Comparison of ENCODE assay signal across 12 cellular contexts in genomic region chr4:74108457-74109115, GRCh38. TPM values are rescaled to one million over a fixed set of nuclear protein-coding genes. Genes with fewer than 3 reads are reported as not detected.
DNase-seq lines count a peak whose midpoint lies in the region; TF ChIP-seq lines count a peak whose summit lies in the region.
"Had no signal": no experiment of that assay in that cellular context is flagged by ENCODE, and none has a peak within 500 bp of the region (broad histone marks: within the 10 kb centered on the region; RNA-seq: fewer than 3 reads in every experiment).

No MANE protein-coding gene starts in this region.

- no peaks in the 10 kb centered on the region for H3K79me2 ChIP-seq in PC-9 (ENCODE audit: low read depth)

- peak overlapping the region; percentile 6 for H2BK15ac ChIP-seq in mesenchymal stem cell (ENCODE audit: low read depth, poor library complexity, severe bottlenecking)

- H3K4me1 ChIP-seq in PC-9 (replicated peaks; ENCODE audit: insufficient read depth) = peaks cover 27% of the 10 kb centered on the region
- H3K4me1 ChIP-seq in colonic mucosa = no peaks in the 10 kb centered on the region
- peaks cover 6% of the 10 kb centered on the region for H3K4me1 ChIP-seq in mesenchymal stem cell (ENCODE audit: control insufficient read depth, insufficient read depth, low read depth, low read length)
- H3K4me1 ChIP-seq in stomach = peaks cover 11 to 66% (median 19%) of the 10 kb centered on the region in 4 donors

- H3K14ac ChIP-seq in mesenchymal stem cell (ENCODE audit: low read length in 2 of 2) = no peak overlapping the region

- POLR2A ChIA-PET in PC-9 (lab: Charles Lee; ENCODE audit: unreplicated experiment) = interaction anchor here (0.7 kb wide), 1 partner anchor 11 kb away, joined by 4 read pairs; no protein-coding TSS in a partner anchor

- H4K8ac ChIP-seq in mesenchymal stem cell (ENCODE audit: low read length) = no peak overlapping the region

- H2AK5ac ChIP-seq in mesenchymal stem cell (ENCODE audit: low read length, severe bottlenecking) = peak overlapping the region; percentile 88

- H3K36me3 ChIP-seq in PC-9 (ENCODE audit: low read depth) (no peaks in the 10 kb centered on the region), colonic mucosa (no peaks in the 10 kb centered on the region), mesenchymal stem cell (ENCODE audit: control insufficient read depth in 1 of 2, insufficient read depth in 2 of 2, low read depth in 1 of 2, low read length in 2 of 2) (no peaks in the 10 kb centered on the region), stomach (no peaks in the 10 kb centered on the region)

- peak overlapping the region; percentile 74 to 92 for H3K18ac ChIP-seq in mesenchymal stem cell (ENCODE audit: low read depth in 1 of 2, low read length in 2 of 2)

- peak overlapping the region; percentile 98 for H2BK5ac ChIP-seq in mesenchymal stem cell (ENCODE audit: low read depth, low read length, poor library complexity, severe bottlenecking)

- H3K4ac ChIP-seq in mesenchymal stem cell (ENCODE audit: low read depth in 1 of 2, low read length in 2 of 2) = no peak overlapping the region

- H4K20me1 ChIP-seq in PC-9 (ENCODE audit: insufficient read depth) = no peaks in the 10 kb centered on the region

- BruUV-seq in PC-9 (replicated peaks; lab: Mats Ljungman, UMichigan) = no TSS peak

- no peak overlapping the region for H3K23ac ChIP-seq in mesenchymal stem cell (ENCODE audit: low read length in 2 of 2)

- no peak for TF ChIP-seq CTCF in PC-9 (conservative IDR thresholded peaks at IDR 0.05)
- no peak for TF ChIP-seq CTCF in colonic mucosa (IDR thresholded peaks at IDR 0.05)
- TF ChIP-seq CTCF in stomach (IDR thresholded peaks at IDR 0.05) = no peak

- TF ChIP-seq EP300 in stomach (IDR thresholded peaks at IDR 0.05) = no peak

- CTCF ChIA-PET in PC-9 (lab: Charles Lee) = no interaction called here

- H3K4me2 ChIP-seq in PC-9 (peak overlapping the region; percentile 2; the same call in 1 of the 2 replicates), mesenchymal stem cell (ENCODE audit: low read length, poor library complexity, severe bottlenecking) (no peak overlapping the region)

- peak overlapping the region; percentile 90 for H3K27ac ChIP-seq in PC-9
- peak overlapping the region; percentile 45 for H3K27ac ChIP-seq in colonic mucosa
- peak overlapping the region; percentile 100 for H3K27ac ChIP-seq in mesenchymal stem cell (ENCODE audit: low read length, poor library complexity, severe bottlenecking)
- H3K27ac ChIP-seq in stomach = peak overlapping the region in 3 of 5 donors; percentile 40 to 73 (median 56)

- no peak overlapping the region for H4K91ac ChIP-seq in mesenchymal stem cell (ENCODE audit: low read length)

- H3K79me1 ChIP-seq in mesenchymal stem cell (replicated peaks; ENCODE audit: low read length, poor library complexity, severe bottlenecking) = no peaks in the 10 kb centered on the region

- H3F3A ChIP-seq in PC-9 (ENCODE audit: insufficient read depth, low read depth) = peaks cover 23% of the 10 kb centered on the region

- H3K9ac ChIP-seq in colonic mucosa (ENCODE audit: low read depth in 2 of 2, low read length in 2 of 2) = no peak overlapping the region
- H3K9ac ChIP-seq in mesenchymal stem cell (ENCODE audit: low read length) = peak overlapping the region; percentile 85

- no peaks in the 10 kb centered on the region for H3K9me3 ChIP-seq in PC-9 (ENCODE audit: insufficient read depth, low read depth)
- H3K9me3 ChIP-seq in colonic mucosa = no peaks in the 10 kb centered on the region
- no peaks in the 10 kb centered on the region for H3K9me3 ChIP-seq in mesenchymal stem cell (ENCODE audit: control insufficient read depth, low read length)
- H3K9me3 ChIP-seq in stomach = no peaks in the 10 kb centered on the region

- H2BK120ac ChIP-seq in mesenchymal stem cell (ENCODE audit: low read depth, low read length) = no peak overlapping the region

- H2AFZ ChIP-seq in PC-9 = no peak overlapping the region
- no peak overlapping the region for H2AFZ ChIP-seq in mesenchymal stem cell (ENCODE audit: low read depth, low read length)

- H3K4me3 ChIP-seq in PC-9 = no peak overlapping the region
- H3K4me3 ChIP-seq in colonic mucosa = no peak overlapping the region
- no peak overlapping the region for H3K4me3 ChIP-seq in mesenchymal stem cell (ENCODE audit: insufficient read depth in 1 of 2, low read depth in 1 of 2, low read length in 2 of 2)
- no peak overlapping the region for H3K4me3 ChIP-seq in stomach

- WGBS in mesenchymal stem cell = no CpG with 5 or more reads among the region's 1 CpG
- 91 to 100% (median 98%) methylated on average over 1 of the region's 1 CpG for WGBS in stomach, 5 donors

- TF ChIP-seq POLR2A in stomach (IDR thresholded peaks at IDR 0.05) = no peak

- intact Hi-C loops in PC-9 (cut with micrococcal nuclease; ENCODE audit: unreplicated experiment) (loop anchor here (5.0 kb wide), 1 partner anchor 381 kb away; no protein-coding TSS in a partner anchor), colonic mucosa (cut with DNase I) (no loop called here), stomach (cut with DNase I; ENCODE audit: low total_unique reads) (no loop called here)

- no peaks in the 10 kb centered on the region for H3K9me2 ChIP-seq in PC-9 (ENCODE audit: insufficient read depth)

- H3K27me3 ChIP-seq in PC-9 (ENCODE audit: insufficient read depth, low read depth) (no peaks in the 10 kb centered on the region), colonic mucosa (no peaks in the 10 kb centered on the region), mesenchymal stem cell (ENCODE audit: control insufficient read depth in 1 of 2, insufficient read depth in 1 of 2, low read length in 2 of 2) (no peaks in the 10 kb centered on the region), stomach (no peaks in the 10 kb centered on the region)

- DNase-seq in PC-9 = no peak
- no peak for DNase-seq in colonic mucosa
- no peak for DNase-seq in mesenchymal stem cell
- DNase-seq in stomach = no peak
- DNase-seq in COR-L47 (lab: John Stamatoyannopoulos, UW) = no peak
- DNase-seq in stimulated activated CD4-positive, alpha-beta T cell treated with anti-CD3 and anti-CD28 coated beads, Interleukin-4, amount 100 ng/mL, for 24 hours = no peak
- DNase-seq in activated T-cell treated with anti-CD3 and anti-CD28 coated beads, Interleukin-2, amount 50 U/mL, for 1 hour = no peak
- DNase-seq: activated CD4-positive, alpha-beta T cell treated with anti-CD3 and anti-CD28 coated beads, Interleukin-2, amount 50 U/mL, for 1 hour; CD4-positive, alpha-beta T cell; NCI-H1930; stimulated activated naive B cell treated with anti-CD40 and anti-IgM and Interleukin-4, amounts not matched to agents 10 μg/mL and 1 μg/mL and 100 μg/mL, for 72 hours had no signal

- H2BK12ac ChIP-seq in mesenchymal stem cell (ENCODE audit: low read length in 2 of 2) = peak overlapping the region in 1 of 2 experiments; percentile 85

RNA-seq across cellular contexts. Expression of gene CXCL2, which starts 9.6 kb away (rescaled TPM):
- total RNA-seq in PC-9 (2021) (1.6 and 1.7 TPM in 2 replicates), colonic mucosa (1 to 10 TPM; 7.5 TPM), stomach (100 to 1,000 TPM in 3 of 5 donors, 1 to 10 TPM in 1, not detected in 1; 5.1 to 388 (median 191) TPM)
- 33.7 TPM for polyA plus RNA-seq in mesenchymal stem cell (2013, experiment 1 of 2)
- 28.7 TPM for polyA plus RNA-seq in mesenchymal stem cell (2013, experiment 2 of 2)
- 100 to 1,000 TPM in 1 of 3 donors, 10 to 100 TPM in 1, 1 to 10 TPM in 1; 8.7 to 117 (median 46.4) TPM for polyA plus RNA-seq in stomach
- total RNA-seq: activated T-helper 1 cell treated with anti-CD3 and anti-CD28 coated beads, Interleukin-12 subunit alpha, Interleukin-12 subunit beta, Interleukin-2, Interleukin-4 antibody, amounts not matched to agents 30 ng/mL and 10 ng/mL and 1 ng/mL, durations not matched to agents 14 hours and 24 hours and 36 hours had no signal

RNA-seq across cellular contexts. Expression of gene MTHFD2L, which starts 49.3 kb away (rescaled TPM):
- 8.2 and 8.9 TPM in 2 replicates for total RNA-seq in PC-9 (2021)
- 10 to 100 TPM in 1 of 2 donors, 1 to 10 TPM in 1; 9.5 to 12.6 TPM for total RNA-seq in colonic mucosa
- 6.0 TPM for polyA plus RNA-seq in mesenchymal stem cell (2013, experiment 1 of 2)
- 6.5 TPM for polyA plus RNA-seq in mesenchymal stem cell (2013, experiment 2 of 2)
- total RNA-seq in stomach = 10 to 100 TPM in 3 of 5 donors, 1 to 10 TPM in 2; 1.4 to 34.1 (median 13.4) TPM
- polyA plus RNA-seq in stomach = 1 to 10 TPM; 6.6 to 8.3 (median 7.1) TPM

Comparison
In these comparisons a context has a peak if more than half of its experiments do, and no peak if none do; other contexts are left out.
1. H3K27ac ChIP-seq: peak in every context shown above with its lines; median percentile 100 in mesenchymal stem cell; 90 in PC-9; 56 in stomach; 45 in colonic mucosa.